In genomic region chr1:23751050-23751814, GRCh38 we compare ENCODE assay signal across 7 cellular contexts. TPM values are rescaled to one million over a fixed set of nuclear protein-coding genes. Genes with fewer than 3 reads are reported as not detected.
DNase-seq lines count a peak whose midpoint lies in the region; ATAC-seq and TF ChIP-seq lines count a peak whose summit lies in the region.

No MANE protein-coding gene starts in this region.

- DNase-seq in EL (peak; percentile 61), HPDE6-E6E7 (ENCODE audit: extremely low spot score) (peak; percentile 62), SJCRH30 (peak; percentile 45 to 73), body of pancreas (peak; percentile 50 to 69 (median 60)), left kidney (ENCODE audit: low read depth, low spot score) (peak; percentile 71), transverse colon (peak; percentile 27)

- no peak overlapping the region for H3K4me3 ChIP-seq in SJCRH30
- H3K4me3 ChIP-seq in body of pancreas: no peak overlapping the region
- no peak overlapping the region for H3K4me3 ChIP-seq in transverse colon

- 25 to 34% methylated on average over 11 of the region's 11 CpGs for WGBS in body of pancreas, 2 donors
- WGBS in transverse colon (ENCODE audit: low coverage in 1 of 2), 2 donors: 59 to 63% methylated on average over 7 to 11 of the region's 11 CpGs

- peaks cover 65% of the 10 kb centered on the region for H3K36me3 ChIP-seq in SJCRH30
- peaks cover 32 to 49% of the 10 kb centered on the region in 2 donors for H3K36me3 ChIP-seq in body of pancreas (replicated peaks in 1 of 2; ENCODE audit: insufficient read depth in 1 of 2, low read depth in 2 of 2)
- H3K36me3 ChIP-seq in transverse colon: peaks cover 2 to 62% (median 32%) of the 10 kb centered on the region in 4 donors

- TF ChIP-seq EP300 in transverse colon (IDR thresholded peaks at IDR 0.05; ENCODE audit: low read depth): no peak

- no peaks in the 10 kb centered on the region; the same call in 1 of the 2 replicates for H3K4me1 ChIP-seq in SJCRH30
- H3K4me1 ChIP-seq in body of pancreas: peaks cover 39% of the 10 kb centered on the region
- H3K4me1 ChIP-seq in transverse colon: peaks cover 0 to 10% (median 0%) of the 10 kb centered on the region in 4 donors

- H3K27ac ChIP-seq in SJCRH30: no peak overlapping the region
- H3K27ac ChIP-seq in body of pancreas: peak overlapping the region in 1 of 4 donors; percentile 26
- no peak overlapping the region for H3K27ac ChIP-seq in transverse colon

- no peak for TF ChIP-seq POLR2A in body of pancreas (IDR thresholded peaks at IDR 0.05)
- no peak for TF ChIP-seq POLR2A in transverse colon (IDR thresholded peaks at IDR 0.05)

- in situ Hi-C loops in transverse colon (cut with MboI; ENCODE audit: low pct_ligation_motif_present in 1 of 4, low pct_unique_long_range_greater_than_20kb in 1 of 4, low sequenced_read_pairs in 3 of 4): no loop called here

- ATAC-seq in body of pancreas (peak; percentile 82), HG03280 (IDR thresholded peaks at IDR 0.05; ENCODE audit: unreplicated experiment) (no peak)

- H3K9me3 ChIP-seq in SJCRH30 (replicated peaks) (no peaks in the 10 kb centered on the region), body of pancreas (no peaks in the 10 kb centered on the region), transverse colon (no peaks in the 10 kb centered on the region)

- intact Hi-C loops in body of pancreas (cut with DNase I): no loop called here
- intact Hi-C loops in transverse colon (cut with DNase I; ENCODE audit: low total_unique reads): no loop called here

- H3K27me3 ChIP-seq in SJCRH30 (no peaks in the 10 kb centered on the region), body of pancreas (no peaks in the 10 kb centered on the region), transverse colon (no peaks in the 10 kb centered on the region)

- peak; percentile 51 to 76 (median 65) for TF ChIP-seq CTCF in body of pancreas (IDR thresholded peaks at IDR 0.05)
- TF ChIP-seq CTCF in transverse colon (IDR thresholded peaks at IDR 0.05): peak; percentile 40 to 62 (median 51)

RNA-seq across cellular contexts. Expression of gene ELOA, which starts 8.0 kb away (rescaled TPM):
- 62.4 and 65.9 TPM in 2 replicates for total RNA-seq in SJCRH30 (2014; rRNA removed; shearing (Covaris generic))
- total RNA-seq in body of pancreas: 10 to 100 TPM; 22.6 to 28.0 TPM
- 10 to 100 TPM in 3 of 4 donors, 1 to 10 TPM in 1; 9.6 to 39.3 (median 33.2) TPM for total RNA-seq in transverse colon

RNA-seq across cellular contexts. Expression of gene PITHD1, which starts 27.0 kb away (rescaled TPM):
- 50.2 and 53.1 TPM in 2 replicates for total RNA-seq in SJCRH30 (2014; rRNA removed; shearing (Covaris generic))
- 10 to 100 TPM; 31.9 to 32.3 TPM for total RNA-seq in body of pancreas
- total RNA-seq in transverse colon: 10 to 100 TPM; 36.7 to 40.6 (median 38.9) TPM

RNA-seq across cellular contexts. Expression of gene LYPLA2, which starts 39.7 kb away (rescaled TPM):
- total RNA-seq in SJCRH30 (2014; rRNA removed; shearing (Covaris generic)): 61.2 and 66.8 TPM in 2 replicates
- total RNA-seq in body of pancreas: 10 to 100 TPM; 20.4 to 28.5 TPM
- 100 to 1,000 TPM in 1 of 4 donors, 10 to 100 TPM in 3; 23.1 to 110 (median 84.4) TPM for total RNA-seq in transverse colon

RNA-seq across cellular contexts. Expression of gene GALE, which starts 49.3 kb away (rescaled TPM):
- total RNA-seq in SJCRH30 (2014; rRNA removed; shearing (Covaris generic)): 31.5 and 34.9 TPM in 2 replicates
- total RNA-seq in body of pancreas (10 to 100 TPM; 29.3 to 32.7 TPM), transverse colon (100 to 1,000 TPM in 2 of 4 donors, 10 to 100 TPM in 2; 28.5 to 166 (median 124) TPM)

RNA-seq across cellular contexts. Expression of gene RPL11, which starts 59.6 kb away (rescaled TPM):
- 3,637 and 3,779 TPM in 2 replicates for total RNA-seq in SJCRH30 (2014; rRNA removed; shearing (Covaris generic))
- total RNA-seq in body of pancreas (100 to 1,000 TPM; 553 to 720 TPM), transverse colon (100 to 1,000 TPM; 382 to 822 (median 494) TPM)
